ENCODE assay signal across 1 cellular context in genomic region chrX:12497832-12498591, GRCh38.
TF ChIP-seq lines count a peak whose summit lies in the region.

No MANE protein-coding gene starts in this region.

TF ChIP-seq in WTC11, 78 proteins besides CTCF, POLR2A, EP300 and RAD21 (continued from another document):
- no peak for TF ChIP-seq ZNF532 (CRISPR knock-in tag; IDR thresholded peaks at IDR 0.05; ENCODE audit: borderline replicate concordance)
